Comparison of ENCODE assay signal across 27 cellular contexts in the genomic region with DNA sequence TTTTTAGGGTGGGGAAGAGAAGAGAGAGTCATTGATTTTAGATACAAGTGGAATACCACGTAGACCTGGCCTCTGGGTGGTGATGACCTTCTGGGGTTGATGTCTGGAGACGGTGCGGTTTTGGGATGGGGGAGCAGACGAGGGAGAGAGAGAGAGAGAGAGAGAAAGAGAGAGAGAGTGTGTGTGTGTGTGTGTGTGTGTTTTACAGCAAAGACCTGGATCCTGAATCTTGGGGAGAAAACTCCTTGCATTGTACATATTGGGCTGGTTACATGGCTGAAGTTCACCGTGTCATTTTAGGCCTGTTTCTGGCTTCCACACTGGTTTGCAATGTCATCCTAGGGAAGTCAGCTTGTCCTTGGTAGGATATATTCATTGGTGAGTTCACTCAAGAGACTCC.
DNase-seq lines count a peak whose midpoint lies in the region; TF ChIP-seq lines count a peak whose summit lies in the region.
"Had no signal": no experiment of that assay in that cellular context is flagged by ENCODE, and none has a peak within 500 bp of the region (broad histone marks: within the 10 kb centered on the region; RNA-seq: fewer than 3 reads in every experiment).

No MANE protein-coding gene starts in this region.

- no peak overlapping the region for H3K4me3 ChIP-seq in BLaER1 treated with 17β-estradiol and CSF1 and Interleukin-3, amounts not matched to agents 10 nM and 100 nM
- H3K4me3 ChIP-seq in HEK293 (ENCODE audit: low read depth, low read length) (no peak overlapping the region), endodermal cell (ENCODE audit: low read length) (no peak overlapping the region), sigmoid colon (no peak overlapping the region), vagina (no peak overlapping the region)
- H3K4me3 ChIP-seq: esophagus squamous epithelium, heart left ventricle, left ventricle myocardium inferior, prostate gland, SJCRH30, thoracic aorta had no signal

- H3K27ac Mint-ChIP-seq in endodermal cell = peak overlapping the region; percentile 4

- peaks cover 29 to 97% (median 87%) of the 10 kb centered on the region in 10 experiments for H3K4me1 ChIP-seq in BLaER1 treated with 17β-estradiol and CSF1 and Interleukin-3, amounts not matched to agents 10 nM and 100 nM
- H3K4me1 ChIP-seq in HEK293 (ENCODE audit: control insufficient read depth, insufficient read depth, low read length) = peaks cover 17% of the 10 kb centered on the region
- no peaks in the 10 kb centered on the region for H3K4me1 ChIP-seq in endodermal cell (ENCODE audit: control insufficient read depth, insufficient read depth, low read length)
- H3K4me1 ChIP-seq in sigmoid colon = peaks cover 0 to 39% (median 19%) of the 10 kb centered on the region in 4 donors
- H3K4me1 ChIP-seq in vagina = peaks cover 20% of the 10 kb centered on the region
- H3K4me1 ChIP-seq: foreskin keratinocyte, prostate gland had no signal

- DNase-seq in endodermal cell (no peak), sigmoid colon (peak; percentile 28), NCI-H2081 (lab: John Stamatoyannopoulos, UW) (no peak), vagina (ENCODE audit: extremely low spot score in 2 of 2) (no peak)
- no peak for DNase-seq in stimulated activated CD4-positive, alpha-beta T cell treated with anti-CD3 and anti-CD28 coated beads, Interleukin-1b, Interleukin-23, amount 100 ng/mL, for 48 hours
- DNase-seq: activated CD4-positive, alpha-beta T cell treated with anti-CD3 and anti-CD28 coated beads for 4 hours; activated gamma-delta T cell; activated T-cell treated with anti-CD3 and anti-CD28 coated beads, Interleukin-2, amount 50 U/mL, for 4 hours; BE2C; cerebellar nuclear complex; esophagus squamous epithelium; foreskin keratinocyte; heart left ventricle; islet precursor cell; Kasumi-1; left ventricle myocardium inferior; NCI-H146; NCI-H2171; nucleus accumbens; SJCRH30; stimulated activated naive CD4-positive, alpha-beta T cell; T-helper 9 cell; WERI-Rb-1 had no signal

- no peaks in the 10 kb centered on the region for H3K9me3 Mint-ChIP-seq in endodermal cell
- H3K9me3 Mint-ChIP-seq: activated T-cell treated with anti-CD3 and anti-CD28 coated beads, Interleukin-2, amount 50 U/mL, for 4 hours had no signal

- H3K27me3 ChIP-seq in BLaER1 treated with 17β-estradiol and CSF1 and Interleukin-3, amounts not matched to agents 10 nM and 100 nM = no peaks in the 10 kb centered on the region
- H3K27me3 ChIP-seq in endodermal cell (ENCODE audit: control insufficient read depth, insufficient read depth, low read length, poor library complexity, severe bottlenecking) = no peaks in the 10 kb centered on the region
- no peaks in the 10 kb centered on the region for H3K27me3 ChIP-seq in sigmoid colon
- H3K27me3 ChIP-seq in vagina = no peaks in the 10 kb centered on the region
- H3K27me3 ChIP-seq: BE2C, esophagus squamous epithelium, foreskin keratinocyte, heart left ventricle, SJCRH30 had no signal

- H3K4me2 ChIP-seq in BLaER1 treated with 17β-estradiol and CSF1 and Interleukin-3, amounts not matched to agents 10 nM and 100 nM = peak overlapping the region in 6 of 11 experiments; percentile 3 to 76 (median 46); a peak in 7 of 22 replicates

- H3K9me3 ChIP-seq in BLaER1 treated with 17β-estradiol and CSF1 and Interleukin-3, amounts not matched to agents 10 nM and 100 nM (replicated peaks in 1 of 11) = no peaks in the 10 kb centered on the region; a peak in 1 of 22 replicates
- H3K9me3 ChIP-seq in HEK293 (ENCODE audit: control insufficient read depth, insufficient read depth, low read depth, low read length) (no peaks in the 10 kb centered on the region), endodermal cell (ENCODE audit: control insufficient read depth, low read length) (no peaks in the 10 kb centered on the region), sigmoid colon (no peaks in the 10 kb centered on the region), vagina (no peaks in the 10 kb centered on the region)
- H3K9me3 ChIP-seq: BE2C, esophagus squamous epithelium, prostate gland, SJCRH30, thoracic aorta had no signal

- TF ChIP-seq POLR2A in sigmoid colon (IDR thresholded peaks at IDR 0.05) = no peak
- TF ChIP-seq POLR2A in vagina (IDR thresholded peaks at IDR 0.05) = no peak

- H3K27me3 Mint-ChIP-seq in endodermal cell (ENCODE audit: insufficient read depth) = no peaks in the 10 kb centered on the region

- H3K36me3 Mint-ChIP-seq in endodermal cell (ENCODE audit: low read depth) = peaks cover 8% of the 10 kb centered on the region

- H3K36me3 ChIP-seq in BLaER1 treated with 17β-estradiol and CSF1 and Interleukin-3, amounts not matched to agents 10 nM and 100 nM = peaks cover 0 to 89% (median 8%) of the 10 kb centered on the region in 11 experiments; a peak in 12 of 22 replicates
- no peaks in the 10 kb centered on the region for H3K36me3 ChIP-seq in HEK293 (ENCODE audit: control insufficient read depth in 2 of 2, insufficient read depth in 1 of 2, low read length in 2 of 2)
- H3K36me3 ChIP-seq in endodermal cell (ENCODE audit: control insufficient read depth, insufficient read depth, low read length) = no peaks in the 10 kb centered on the region
- no peaks in the 10 kb centered on the region for H3K36me3 ChIP-seq in sigmoid colon
- H3K36me3 ChIP-seq in vagina = no peaks in the 10 kb centered on the region
- H3K36me3 ChIP-seq: BE2C, esophagus squamous epithelium, heart left ventricle, left ventricle myocardium inferior, prostate gland, thoracic aorta, WERI-Rb-1 had no signal

- POLR2A ChIA-PET in HEK293 (lab: Yijun Ruan, JAX) = no interaction called here

- CTCF ChIA-PET in HEK293 (lab: Yijun Ruan, JAX) = interaction anchor here (1.0 kb wide), 1 partner anchor 8 kb away, joined by 3 read pairs; no protein-coding TSS in a partner anchor

- H3K4me1 Mint-ChIP-seq in endodermal cell = peaks cover 31% of the 10 kb centered on the region

- intact Hi-C loops in sigmoid colon (cut with DNase I) (loop anchor here (5.0 kb wide), 1 partner anchor 49 kb away; no protein-coding TSS in a partner anchor), vagina (cut with DNase I) (no loop called here)

- H4K20me1 ChIP-seq in BLaER1 treated with 17β-estradiol and CSF1 and Interleukin-3, amounts not matched to agents 10 nM and 100 nM = peaks cover 3 to 99% (median 30%) of the 10 kb centered on the region in 11 experiments; a peak in 19 of 22 replicates

- TF ChIP-seq CTCF in HEK293 (tag by site-specific recombination; IDR thresholded peaks at IDR 0.05) = no peak
- TF ChIP-seq CTCF in endodermal cell (conservative IDR thresholded peaks at IDR 0.05) = no peak
- TF ChIP-seq CTCF in sigmoid colon (IDR thresholded peaks at IDR 0.05) = no peak
- no peak for TF ChIP-seq CTCF in vagina (IDR thresholded peaks at IDR 0.05)

- WGBS in endodermal cell (ENCODE audit: insufficient coverage in 1 of 2, insufficient read length in 1 of 2), 2 experiments = 89 to 94% methylated on average over 3 to 4 of the region's 5 CpGs
- 88 to 94% methylated on average over 4 of the region's 5 CpGs for WGBS in sigmoid colon, 2 donors

- H3K27ac ChIP-seq in BLaER1 treated with 17β-estradiol and CSF1 and Interleukin-3, amounts not matched to agents 10 nM and 100 nM = peak overlapping the region in 7 of 11 experiments; percentile 14 to 69 (median 48); a peak in 6 of 22 replicates
- H3K27ac ChIP-seq in HEK293 (ENCODE audit: extremely low read depth, low read depth, low read length) (no peak overlapping the region), endodermal cell (ENCODE audit: low read depth, low read length) (no peak overlapping the region), sigmoid colon (no peak overlapping the region), vagina (no peak overlapping the region)
- H3K27ac ChIP-seq: esophagus squamous epithelium, foreskin keratinocyte, left ventricle myocardium inferior, prostate gland, SJCRH30, thoracic aorta, WERI-Rb-1 had no signal

- no peak overlapping the region for H3K4me3 Mint-ChIP-seq in endodermal cell
- H3K4me3 Mint-ChIP-seq: activated T-cell treated with anti-CD3 and anti-CD28 coated beads, Interleukin-2, amount 50 U/mL, for 4 hours had no signal

- H3K9ac ChIP-seq in BLaER1 treated with 17β-estradiol and CSF1 and Interleukin-3, amounts not matched to agents 10 nM and 100 nM = 0 out of 22 replicates have a peak overlapping the region, but pooled peaks of 1 of the 11 experiments have one; percentile 23
- no peak overlapping the region for H3K9ac ChIP-seq in endodermal cell (ENCODE audit: extremely low read depth, low read length, poor library complexity, severe bottlenecking)

- TF ChIP-seq EP300 in sigmoid colon (IDR thresholded peaks at IDR 0.05) = no peak

TF ChIP-seq in HEK293, 187 proteins besides CTCF, POLR2A, EP300 and RAD21:
- TF ChIP-seq ZNF596 (tag by site-specific recombination; IDR thresholded peaks at IDR 0.05) (peak; percentile 59; the same call in 1 of the 2 replicates), TRIM28 (IDR thresholded peaks at IDR 0.05; ENCODE audit: borderline replicate concordance, low read length) (no peak)

Comparison
In these comparisons a context has a peak if more than half of its experiments do, and no peak if none do; other contexts are left out.
1. H3K27ac ChIP-seq: peak in BLaER1 treated with 17β-estradiol and CSF1 and Interleukin-3, amounts not matched to agents 10 nM and 100 nM (7 of 11); none in HEK293 (single experiment), endodermal cell (single experiment), sigmoid colon (0 of 4) and vagina (single experiment).